In the genomic region with DNA sequence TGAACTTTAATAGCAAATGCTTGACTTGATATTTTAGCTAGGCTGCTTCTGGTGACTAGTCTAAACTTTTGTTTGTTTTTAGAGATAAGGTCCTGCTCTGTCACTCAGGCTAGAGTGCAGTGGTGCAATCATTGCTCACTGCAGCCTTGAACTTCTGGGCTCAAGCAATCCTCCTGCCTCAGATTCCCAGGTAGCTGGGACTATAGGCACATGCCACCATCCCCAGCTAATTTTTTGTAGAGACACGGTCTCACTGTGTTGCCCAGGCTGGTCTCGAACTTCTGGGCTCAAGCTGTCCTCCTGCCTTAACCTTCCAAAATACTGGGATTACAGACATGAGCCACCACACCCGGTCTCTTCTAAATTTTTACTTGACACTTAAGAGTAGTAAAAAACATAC, we compare ENCODE assay signal across 12 cellular contexts.
"Had no signal": no experiment of that assay in that cellular context is flagged by ENCODE, and none has a peak within 500 bp of the region (broad histone marks: within the 10 kb centered on the region; RNA-seq: fewer than 3 reads in every experiment).

No MANE protein-coding gene starts in this region.

- FAIRE-seq: endometrium had no signal

- H3K9me3 ChIP-seq: lower lobe of right lung, spleen had no signal

- H3K4me3 ChIP-seq: lower lobe of right lung, spleen had no signal

- H3K27ac ChIP-seq: lower lobe of right lung, spleen, VCaP had no signal

- H3K27me3 ChIP-seq: spleen had no signal

- H3K4me1 ChIP-seq: lower lobe of right lung, spleen had no signal

- ATAC-seq: activated naive CD8-positive, alpha-beta T cell treated with anti-CD3 and anti-CD28 coated beads, Interleukin-2, amount 50 U/mL, for 24 hours; esophagus mucosa; sciatic nerve had no signal

- DNase-seq: activated CD4-positive, alpha-beta T cell treated with anti-CD3 and anti-CD28 coated beads, Interleukin-2, amount 50 U/mL, for 48 hours; activated naive CD4-positive, alpha-beta T cell treated with anti-CD3 and anti-CD28 coated beads for 36 hours; activated naive CD8-positive, alpha-beta T cell treated with anti-CD3 and anti-CD28 coated beads, Interleukin-2, amount 50 U/mL, for 24 hours; hypothalamus; kidney glomerular epithelial cell; lower lobe of right lung; midbrain; spleen had no signal
